ENCODE assay signal across 11 cellular contexts in genomic region chr2:8380573-8380972, GRCh38.
DNase-seq lines count a peak whose midpoint lies in the region; ATAC-seq and TF ChIP-seq lines count a peak whose summit lies in the region.
"Had no signal": no experiment of that assay in that cellular context is flagged by ENCODE, and none has a peak within 500 bp of the region (broad histone marks: within the 10 kb centered on the region; RNA-seq: fewer than 3 reads in every experiment).

No MANE protein-coding gene starts in this region.

- H3K4me1 Mint-ChIP-seq in stimulated activated naive B cell treated with anti-CD40 and anti-IgM and Interleukin-4, amounts not matched to agents 10 μg/mL and 1 μg/mL and 100 μg/mL, for 72 hours: peaks cover 19 to 24% of the 10 kb centered on the region in 2 donors
- H3K4me1 Mint-ChIP-seq in activated naive CD4-positive, alpha-beta T cell treated with anti-CD3 and anti-CD28 coated beads, Interleukin-2, amount 10 ng/mL, durations not matched to agents 7 days and 5 days: peaks cover 8% of the 10 kb centered on the region

- H3K27ac Mint-ChIP-seq in stimulated activated naive B cell treated with anti-CD40 and anti-IgM and Interleukin-4, amounts not matched to agents 10 μg/mL and 1 μg/mL and 100 μg/mL, for 72 hours: no peak overlapping the region
- H3K27ac Mint-ChIP-seq in activated naive CD4-positive, alpha-beta T cell treated with anti-CD3 and anti-CD28 coated beads, Interleukin-2, amount 10 ng/mL, durations not matched to agents 7 days and 5 days: no peak overlapping the region

- peaks cover 0 to under 1% of the 10 kb centered on the region in 2 donors for H3K9me3 Mint-ChIP-seq in stimulated activated naive B cell treated with anti-CD40 and anti-IgM and Interleukin-4, amounts not matched to agents 10 μg/mL and 1 μg/mL and 100 μg/mL, for 72 hours
- no peaks in the 10 kb centered on the region for H3K9me3 Mint-ChIP-seq in activated naive CD4-positive, alpha-beta T cell treated with anti-CD3 and anti-CD28 coated beads, Interleukin-2, amount 10 ng/mL, durations not matched to agents 7 days and 5 days

- H3K4me2 ChIP-seq in Loucy (ENCODE audit: low read depth, low read length, poor library complexity, severe bottlenecking): no peak overlapping the region

- H3K27me3 Mint-ChIP-seq in stimulated activated naive B cell treated with anti-CD40 and anti-IgM and Interleukin-4, amounts not matched to agents 10 μg/mL and 1 μg/mL and 100 μg/mL, for 72 hours: peaks cover 30 to 37% of the 10 kb centered on the region in 2 donors
- peaks cover 13% of the 10 kb centered on the region for H3K27me3 Mint-ChIP-seq in activated naive CD4-positive, alpha-beta T cell treated with anti-CD3 and anti-CD28 coated beads, Interleukin-2, amount 10 ng/mL, durations not matched to agents 7 days and 5 days

- peaks cover 4% of the 10 kb centered on the region for H3K4me1 ChIP-seq in right cardiac atrium (ENCODE audit: control insufficient read depth, insufficient read depth, low read length)
- H3K4me1 ChIP-seq in Loucy (ENCODE audit: insufficient read depth, low read length, poor library complexity, severe bottlenecking): peaks cover 34% of the 10 kb centered on the region
- H3K4me1 ChIP-seq: ascending aorta had no signal

- H3K9me2 ChIP-seq in Loucy (replicated peaks; ENCODE audit: low read depth, low read length): no peaks in the 10 kb centered on the region

- TF ChIP-seq CTCF in Loucy (conservative IDR thresholded peaks at IDR 0.05; ENCODE audit: low read length) (no peak), coronary artery (IDR thresholded peaks at IDR 0.05) (no peak)

- ATAC-seq in right cardiac atrium (no peak), left ventricle myocardium superior (no peak), HG02623 (IDR thresholded peaks at IDR 0.05; ENCODE audit: unreplicated experiment) (peak; percentile 65)
- peak; percentile 76 to 83 for ATAC-seq in stimulated activated naive B cell treated with anti-CD40 and anti-IgM and Interleukin-4, amounts not matched to agents 10 μg/mL and 1 μg/mL and 100 μg/mL, for 72 hours (replicated peaks)

- H3F3A ChIP-seq in Loucy (ENCODE audit: low read depth): no peaks in the 10 kb centered on the region

- CTCF ChIA-PET in activated naive CD4-positive, alpha-beta T cell treated with anti-CD3 and anti-CD28 coated beads, Interleukin-2, amount 10 ng/mL, durations not matched to agents 7 days and 5 days (lab: Charles Lee): no interaction called here

- no peak for DNase-seq in right cardiac atrium
- DNase-seq in left ventricle myocardium superior: no peak
- peak; percentile 6 for DNase-seq in stimulated activated naive B cell treated with anti-CD40 and anti-IgM and Interleukin-4, amounts not matched to agents 10 μg/mL and 1 μg/mL and 100 μg/mL, for 72 hours
- DNase-seq in coronary artery (ENCODE audit: low spot score): no peak
- no peak for DNase-seq in activated naive CD4-positive, alpha-beta T cell treated with anti-CD3 and anti-CD28 coated beads, Interleukin-2, amount 10 ng/mL, durations not matched to agents 7 days and 5 days
- no peak for DNase-seq in NCI-H345 (lab: John Stamatoyannopoulos, UW)
- DNase-seq: midbrain; stimulated activated CD8-positive, alpha-beta memory T cell treated with anti-CD3 and anti-CD28 coated beads, Interleukin-4, amount 100 ng/mL, for 48 hours had no signal

- no peak overlapping the region for H3K4me3 Mint-ChIP-seq in stimulated activated naive B cell treated with anti-CD40 and anti-IgM and Interleukin-4, amounts not matched to agents 10 μg/mL and 1 μg/mL and 100 μg/mL, for 72 hours
- H3K4me3 Mint-ChIP-seq in activated naive CD4-positive, alpha-beta T cell treated with anti-CD3 and anti-CD28 coated beads, Interleukin-2, amount 10 ng/mL, durations not matched to agents 7 days and 5 days: no peak overlapping the region

- peak overlapping the region; percentile 15; the same call in 1 of the 2 replicates for H2AFZ ChIP-seq in Loucy (ENCODE audit: low read length)

- H4K20me1 ChIP-seq in Loucy (ENCODE audit: insufficient read depth, low read length, poor library complexity, severe bottlenecking): no peaks in the 10 kb centered on the region

- H3K4me3 ChIP-seq in right cardiac atrium (ENCODE audit: low read length) (no peak overlapping the region), Loucy (ENCODE audit: low read length, poor library complexity, severe bottlenecking) (no peak overlapping the region), coronary artery (no peak overlapping the region)
- H3K4me3 ChIP-seq: ascending aorta had no signal

- no peaks in the 10 kb centered on the region for H3K36me3 Mint-ChIP-seq in stimulated activated naive B cell treated with anti-CD40 and anti-IgM and Interleukin-4, amounts not matched to agents 10 μg/mL and 1 μg/mL and 100 μg/mL, for 72 hours
- no peaks in the 10 kb centered on the region for H3K36me3 Mint-ChIP-seq in activated naive CD4-positive, alpha-beta T cell treated with anti-CD3 and anti-CD28 coated beads, Interleukin-2, amount 10 ng/mL, durations not matched to agents 7 days and 5 days

- H3K9me3 ChIP-seq in right cardiac atrium (ENCODE audit: control insufficient read depth, low read length) (no peaks in the 10 kb centered on the region), Loucy (ENCODE audit: insufficient read depth, low read depth, low read length) (no peaks in the 10 kb centered on the region)
- H3K9me3 ChIP-seq: ascending aorta had no signal

- intact Hi-C loops in right cardiac atrium (cut with DNase I): no loop called here
- intact Hi-C loops in left ventricle myocardium superior (cut with micrococcal nuclease): no loop called here

- H3K27ac ChIP-seq in right cardiac atrium (ENCODE audit: low read length) (peak overlapping the region; percentile 71), coronary artery (peak overlapping the region in 1 of 2 donors; percentile 3)
- H3K27ac ChIP-seq: ascending aorta had no signal

- 90% methylated on average over 3 of the region's 3 CpGs for WGBS in right cardiac atrium

- no peaks in the 10 kb centered on the region for H3K79me2 ChIP-seq in Loucy (ENCODE audit: insufficient read depth, low read length)

- H3K9ac ChIP-seq in Loucy (ENCODE audit: low read depth, low read length, poor library complexity, severe bottlenecking): no peak overlapping the region

- H3K36me3 ChIP-seq in Loucy (ENCODE audit: insufficient read depth, low read length): no peaks in the 10 kb centered on the region
- H3K36me3 ChIP-seq: ascending aorta had no signal

- H3K27me3 ChIP-seq in right cardiac atrium (ENCODE audit: control insufficient read depth, insufficient read depth) (no peaks in the 10 kb centered on the region), Loucy (ENCODE audit: insufficient read depth, low read length, poor library complexity, severe bottlenecking) (no peaks in the 10 kb centered on the region)
- H3K27me3 ChIP-seq: ascending aorta had no signal

Comparison
In these comparisons a context has a peak if more than half of its experiments do, and no peak if none do; other contexts are left out.
1. ATAC-seq: peak in HG02623 (single experiment) and stimulated activated naive B cell treated with anti-CD40 and anti-IgM and Interleukin-4, amounts not matched to agents 10 μg/mL and 1 μg/mL and 100 μg/mL, for 72 hours (2 of 2); none in right cardiac atrium (0 of 2) and left ventricle myocardium superior (single experiment).